20 cellular contexts compared by ENCODE assay signal in the genomic region with DNA sequence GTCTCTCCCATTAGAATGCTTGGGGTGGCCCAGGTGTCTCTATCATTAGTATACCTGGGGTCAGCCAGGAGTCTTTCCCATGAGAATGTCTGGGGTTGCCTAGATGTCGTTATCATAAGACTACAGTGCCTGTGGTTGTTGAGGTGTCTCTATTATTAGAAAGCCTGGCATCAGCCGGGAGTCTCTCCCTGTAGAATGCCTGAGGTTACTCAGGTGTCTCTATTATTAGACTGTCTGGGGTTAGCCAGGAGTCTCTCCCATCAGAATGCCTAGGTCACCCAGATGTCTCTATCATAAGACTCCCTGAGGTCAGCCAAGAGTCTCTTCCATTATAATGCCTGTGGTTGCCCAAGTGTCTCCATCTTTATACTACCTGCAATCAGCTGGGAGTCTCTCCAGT.
DNase-seq lines count a peak whose midpoint lies in the region; ATAC-seq and TF ChIP-seq lines count a peak whose summit lies in the region.
"Had no signal": no experiment of that assay in that cellular context is flagged by ENCODE, and none has a peak within 500 bp of the region (broad histone marks: within the 10 kb centered on the region; RNA-seq: fewer than 3 reads in every experiment).

No MANE protein-coding gene starts in this region.

- H3K36me3 Mint-ChIP-seq in T-helper 17 cell (ENCODE audit: low read depth): no peaks in the 10 kb centered on the region
- H3K36me3 Mint-ChIP-seq: CD14-positive monocyte had no signal

- H3K36me3 ChIP-seq in right atrium auricular region (no peaks in the 10 kb centered on the region), left ventricle myocardium inferior (no peaks in the 10 kb centered on the region), suprapubic skin (no peaks in the 10 kb centered on the region), Peyer's patch (no peaks in the 10 kb centered on the region)
- H3K36me3 ChIP-seq: BLaER1 had no signal

- no peaks in the 10 kb centered on the region for H3K27me3 Mint-ChIP-seq in T-helper 17 cell
- H3K27me3 Mint-ChIP-seq: CD4-positive, alpha-beta memory T cell had no signal

- no peaks in the 10 kb centered on the region for H3K4me1 Mint-ChIP-seq in T-helper 17 cell
- H3K4me1 Mint-ChIP-seq: CD14-positive monocyte; CD4-positive, alpha-beta memory T cell had no signal

- H3K9me3 ChIP-seq in right atrium auricular region: no peaks in the 10 kb centered on the region
- no peaks in the 10 kb centered on the region for H3K9me3 ChIP-seq in left ventricle myocardium inferior (replicated peaks)
- H3K9me3 ChIP-seq in suprapubic skin: peaks cover 18% of the 10 kb centered on the region
- H3K9me3 ChIP-seq in Peyer's patch: peaks cover 0 to 14% (median 2%) of the 10 kb centered on the region in 4 donors
- no peaks in the 10 kb centered on the region for H3K9me3 ChIP-seq in T-helper 17 cell (ENCODE audit: control insufficient read depth, low read length, poor library complexity, severe bottlenecking)

- H3K4me3 ChIP-seq in right atrium auricular region (no peak overlapping the region), left ventricle myocardium inferior (no peak overlapping the region), suprapubic skin (no peak overlapping the region), Peyer's patch (no peak overlapping the region)
- H3K4me3 ChIP-seq: BLaER1 had no signal

- H3K27me3 ChIP-seq in right atrium auricular region (no peaks in the 10 kb centered on the region), left ventricle myocardium inferior (ENCODE audit: low read depth) (no peaks in the 10 kb centered on the region), suprapubic skin (no peaks in the 10 kb centered on the region), Peyer's patch (no peaks in the 10 kb centered on the region)
- H3K27me3 ChIP-seq: BLaER1 had no signal

- H3K27ac Mint-ChIP-seq in T-helper 17 cell: no peak overlapping the region
- H3K27ac Mint-ChIP-seq: CD4-positive, alpha-beta memory T cell; HFFc6 had no signal

- TF ChIP-seq POLR2A in suprapubic skin (IDR thresholded peaks at IDR 0.05) (no peak), Peyer's patch (IDR thresholded peaks at IDR 0.05) (no peak)

- no peak for TF ChIP-seq EP300 in suprapubic skin (IDR thresholded peaks at IDR 0.05)

- ATAC-seq in left lobe of liver: no peak
- ATAC-seq in T-helper 17 cell: no peak
- no peak for ATAC-seq in stimulated activated naive CD8-positive, alpha-beta T cell treated with anti-CD3 and anti-CD28 coated beads, Interleukin-15, Interleukin-2, amounts not matched to agents 100 U/mL and 50 U/mL, for 24 hours
- ATAC-seq: HCT116 had no signal

- H3K4me3 Mint-ChIP-seq in T-helper 17 cell: no peak overlapping the region
- H3K4me3 Mint-ChIP-seq: CD14-positive monocyte; CD4-positive, alpha-beta memory T cell; HFFc6 had no signal

- H3K27ac ChIP-seq in right atrium auricular region (no peak overlapping the region), left ventricle myocardium inferior (replicated peaks) (no peak overlapping the region), suprapubic skin (no peak overlapping the region), Peyer's patch (no peak overlapping the region)
- H3K27ac ChIP-seq: BLaER1, HL-60 had no signal

- intact Hi-C loops in left ventricle myocardium inferior (cut with micrococcal nuclease): no loop called here

- DNase-seq in right atrium auricular region (ENCODE audit: low spot score): peak; percentile 48
- DNase-seq in left ventricle myocardium inferior: no peak
- DNase-seq in left lobe of liver (ENCODE audit: low spot score): peak; percentile 2
- peak; percentile 13 to 18 for DNase-seq in suprapubic skin (ENCODE audit: low spot score in 2 of 2)
- DNase-seq in Peyer's patch: no peak
- DNase-seq in stimulated activated CD4-positive, alpha-beta T cell treated with anti-CD3 and anti-CD28 coated beads, Interleukin-1b, Interleukin-23, amount 100 ng/mL, for 48 hours: no peak
- no peak for DNase-seq in T-helper 17 cell
- no peak for DNase-seq in stimulated activated naive CD8-positive, alpha-beta T cell treated with anti-CD3 and anti-CD28 coated beads, Interleukin-15, Interleukin-2, amounts not matched to agents 100 U/mL and 50 U/mL, for 24 hours
- DNase-seq: 8988T; Calu3; CD4-positive, alpha-beta memory T cell; DMS79 treated with DMSO at 0.1 percent for 48 hours; GF-D8; GOT3; H7; HFFc6 had no signal

- TF ChIP-seq CTCF in right atrium auricular region (IDR thresholded peaks at IDR 0.05): no peak
- no peak for TF ChIP-seq CTCF in left ventricle myocardium inferior (IDR thresholded peaks at IDR 0.05; ENCODE audit: borderline replicate concordance)
- no peak for TF ChIP-seq CTCF in suprapubic skin (IDR thresholded peaks at IDR 0.05)
- TF ChIP-seq CTCF in Peyer's patch (IDR thresholded peaks at IDR 0.05): no peak

- H3K4me1 ChIP-seq in right atrium auricular region (peaks cover 0 to 45% of the 10 kb centered on the region in 2 donors), left ventricle myocardium inferior (peaks cover 50% of the 10 kb centered on the region), suprapubic skin (no peaks in the 10 kb centered on the region), Peyer's patch (no peaks in the 10 kb centered on the region)
- H3K4me1 ChIP-seq: BLaER1 had no signal

- WGBS in suprapubic skin: 33% methylated on average over 1 of the region's 2 CpGs

Comparison
In these comparisons a context has a peak if more than half of its experiments do, and no peak if none do; other contexts are left out.
1. DNase-seq: peak in right atrium auricular region (single experiment), left lobe of liver (single experiment) and suprapubic skin (2 of 2); none in left ventricle myocardium inferior (single experiment), Peyer's patch (0 of 3), stimulated activated CD4-positive, alpha-beta T cell treated with anti-CD3 and anti-CD28 coated beads, Interleukin-1b, Interleukin-23, amount 100 ng/mL, for 48 hours (single experiment), T-helper 17 cell (0 of 3) and stimulated activated naive CD8-positive, alpha-beta T cell treated with anti-CD3 and anti-CD28 coated beads, Interleukin-15, Interleukin-2, amounts not matched to agents 100 U/mL and 50 U/mL, for 24 hours (single experiment).